In genomic region chr11:984576-984975, GRCh38 we compare ENCODE assay signal across 24 cellular contexts. TPM values are rescaled to one million over a fixed set of nuclear protein-coding genes. Genes with fewer than 3 reads are reported as not detected.
"Had no signal": no experiment of that assay in that cellular context is flagged by ENCODE, and none has a peak within 500 bp of the region (broad histone marks: within the 10 kb centered on the region; RNA-seq: fewer than 3 reads in every experiment).

No MANE protein-coding gene starts in this region.

- H3K9me3 Mint-ChIP-seq: naive thymus-derived CD4-positive, alpha-beta T cell; neural crest cell; type B pancreatic cell had no signal

- FAIRE-seq: colon, pancreas, small intestine, urothelium cell line had no signal

- H3K4me3 Mint-ChIP-seq: naive thymus-derived CD4-positive, alpha-beta T cell; neural crest cell; type B pancreatic cell had no signal

- H3K27me3 ChIP-seq: heart left ventricle, pancreas, suprapubic skin, thyroid gland had no signal

- H3K4me1 Mint-ChIP-seq: neural crest cell had no signal

- H3K27me3 Mint-ChIP-seq: naive thymus-derived CD4-positive, alpha-beta T cell; progenitor cell of endocrine pancreas; type B pancreatic cell had no signal

- H3K4me3 ChIP-seq: heart left ventricle, pancreas, suprapubic skin, thyroid gland had no signal

- H3K27ac ChIP-seq: heart left ventricle, pancreas, suprapubic skin, thyroid gland had no signal

- H3K27ac Mint-ChIP-seq: naive thymus-derived CD4-positive, alpha-beta T cell; progenitor cell of endocrine pancreas; type B pancreatic cell had no signal

- H3K4me1 ChIP-seq: pancreas had no signal

- DNase-seq: dermis blood vessel endothelial cell; foreskin melanocyte; heart left ventricle; hippocampal formation; left colon; mammary epithelial cell; naive thymus-derived CD4-positive, alpha-beta T cell; occipital lobe; pancreas; right cardiac atrium; small intestine; stimulated activated CD4-positive, alpha-beta T cell treated with anti-CD3 and anti-CD28 coated beads, Interleukin-12 subunit alpha, Interleukin-12 subunit beta, amount 100 ng/mL, for 4 hours; stimulated activated naive CD4-positive, alpha-beta T cell; thyroid gland had no signal

- H3K9me3 ChIP-seq: heart left ventricle, pancreas, suprapubic skin, thyroid gland had no signal

RNA-seq across cellular contexts. Expression of gene MUC6, which starts 51.9 kb away (rescaled TPM):
- total RNA-seq: dermis blood vessel endothelial cell; glomerular endothelial cell; heart left ventricle; kidney epithelial cell; left colon; lower leg skin; mesenteric fat pad; naive thymus-derived CD4-positive, alpha-beta T cell; neural crest cell; occipital lobe; right cardiac atrium; thyroid gland had no signal
- polyA plus RNA-seq: mammary epithelial cell; naive thymus-derived CD4-positive, alpha-beta T cell had no signal
